Comparison of ENCODE assay signal across 8 cellular contexts in genomic region chr7:98879989-98880337, GRCh38. TPM values are rescaled to one million over a fixed set of nuclear protein-coding genes. Genes with fewer than 3 reads are reported as not detected.
A peak's percentile ranks its signal among the peaks of the same experiment; 100 is the strongest.
DNase-seq lines count a peak whose midpoint lies in the region; ATAC-seq, FAIRE-seq and TF ChIP-seq lines count a peak whose summit lies in the region.

No MANE protein-coding gene starts in this region.

- no peaks in the 10 kb centered on the region for H3K9me3 Mint-ChIP-seq in WTC11

- CTCF ChIA-PET in WTC11 (lab: Charles Lee): interaction anchor here (0.6 to 1.5 kb wide), 4 partner anchors 9 to 46 kb away, joined by 3 to 5 read pairs (median 4); no protein-coding TSS in a partner anchor

- TF ChIP-seq CTCF in HFF-Myc (IDR thresholded peaks at IDR 0.05; ENCODE audit: low read depth, low read length, missing control alignments): no peak
- no peak for TF ChIP-seq CTCF in WTC11 (IDR thresholded peaks at IDR 0.05)
- no peak for TF ChIP-seq CTCF in gastroesophageal sphincter (IDR thresholded peaks at IDR 0.05)
- no peak for TF ChIP-seq CTCF in D721Med (IDR thresholded peaks at IDR 0.05; ENCODE audit: insufficient read depth, missing control alignments)

- H3K27me3 ChIP-seq in gastroesophageal sphincter: peaks cover 9% of the 10 kb centered on the region

- ATAC-seq in WTC11: no peak
- no peak for ATAC-seq in gastroesophageal sphincter

- no peaks in the 10 kb centered on the region for H3K9me3 ChIP-seq in gastroesophageal sphincter

- TF ChIP-seq POLR2A in gastroesophageal sphincter (IDR thresholded peaks at IDR 0.05): no peak

- H3K27ac Mint-ChIP-seq in WTC11: no peak overlapping the region

- no peak for FAIRE-seq in D721Med (lab: Jason Lieb, UNC)

- H3K4me3 ChIP-seq in HFF-Myc (replicated peaks; ENCODE audit: low read depth, low read length) (peak overlapping the region; percentile 95), gastroesophageal sphincter (peak overlapping the region; percentile 86 to 100), skin epidermis (peak overlapping the region; percentile 76 to 99 (median 93))

- WGBS in gastroesophageal sphincter (ENCODE audit: low coverage in 1 of 2), 2 donors: 51% methylated on average over 9 of the region's 9 CpGs; no CpG with 5 or more reads in 1 of the 2 donors

- peaks cover 0 to 26% (median 5%) of the 10 kb centered on the region in 3 donors for H3K4me1 ChIP-seq in gastroesophageal sphincter

- H3K4me1 Mint-ChIP-seq in WTC11: peaks cover 14% of the 10 kb centered on the region

- no peak for TF ChIP-seq EP300 in gastroesophageal sphincter (IDR thresholded peaks at IDR 0.05)

- H3K4me3 Mint-ChIP-seq in WTC11: peak overlapping the region; percentile 81

- peaks cover 0 to 40% of the 10 kb centered on the region in 2 donors for H3K36me3 ChIP-seq in gastroesophageal sphincter

- no peak overlapping the region for H3K27ac ChIP-seq in gastroesophageal sphincter
- peak overlapping the region in 16 of 21 experiments; percentile 33 to 100 (median 99) for H3K27ac ChIP-seq in skin epidermis

- peaks cover 6% of the 10 kb centered on the region for H3K27me3 Mint-ChIP-seq in WTC11 (ENCODE audit: low read depth)

- POLR2A ChIA-PET in WTC11 (lab: Charles Lee): no interaction called here

- peaks cover 34% of the 10 kb centered on the region for H3K36me3 Mint-ChIP-seq in WTC11

- DNase-seq in HFF-Myc (ENCODE audit: extremely low read depth, low read depth): no peak
- no peak for DNase-seq in WTC11 (ENCODE audit: low spot score)
- DNase-seq in activated CD8-positive, alpha-beta memory T cell treated with anti-CD3 and anti-CD28 coated beads, Interleukin-2, amount 50 U/mL, for 4 hours: no peak
- no peak for DNase-seq in hippocampal formation (lab: John Stamatoyannopoulos, UW)
- no peak for DNase-seq in C1 segment of cervical spinal cord (lab: John Stamatoyannopoulos, UW)
- DNase-seq in D721Med (ENCODE audit: insufficient read length, low spot score): no peak

TF ChIP-seq in WTC11, 78 proteins besides CTCF, POLR2A, EP300 and RAD21:
- TF ChIP-seq NFATC4 (CRISPR knock-in tag; IDR thresholded peaks at IDR 0.05) (no peak), TEAD4 (CRISPR knock-in tag; IDR thresholded peaks at IDR 0.05) (no peak), ZNF281 (CRISPR knock-in tag; IDR thresholded peaks at IDR 0.05) (no peak), SMAD3 (CRISPR knock-in tag; IDR thresholded peaks at IDR 0.05; ENCODE audit: borderline replicate concordance) (no peak), USF2 (CRISPR knock-in tag; IDR thresholded peaks at IDR 0.05) (no peak), ZNF671 (CRISPR knock-in tag; IDR thresholded peaks at IDR 0.05) (no peak), AFF4 (CRISPR knock-in tag; IDR thresholded peaks at IDR 0.05; ENCODE audit: borderline replicate concordance) (no peak), NFYB (CRISPR knock-in tag; conservative IDR thresholded peaks at IDR 0.05; ENCODE audit: low read depth) (no peak), ZBTB21 (CRISPR knock-in tag; IDR thresholded peaks at IDR 0.05; ENCODE audit: borderline replicate concordance) (no peak), ELF4 (CRISPR knock-in tag; IDR thresholded peaks at IDR 0.05; ENCODE audit: low read depth) (no peak), MYBL2 (CRISPR knock-in tag; IDR thresholded peaks at IDR 0.05) (no peak), PRRX2 (CRISPR knock-in tag; IDR thresholded peaks at IDR 0.05) (no peak), FOXP1 (CRISPR knock-in tag; IDR thresholded peaks at IDR 0.05; ENCODE audit: borderline replicate concordance) (no peak)

RNA-seq across cellular contexts. Expression of gene TRRAP, which starts 1.6 kb away (rescaled TPM):
- 46.5 to 47.6 TPM (median 47.5 TPM) in 3 replicates for total RNA-seq in WTC11 (2021)
- total RNA-seq in gastroesophageal sphincter: 10 to 100 TPM; 19.1 to 34.8 (median 28.4) TPM

RNA-seq across cellular contexts. Expression of gene TMEM130, which starts 10.1 kb away (rescaled TPM):
- total RNA-seq in WTC11 (2021) (1.9 to 3.3 TPM (median 3.2 TPM) in 3 replicates), gastroesophageal sphincter (1 to 10 TPM in 2 of 4 donors, under 1 TPM in 2; 0.15 to 4.8 (median 1.2) TPM)

Comparison
In these comparisons a context has a peak if more than half of its experiments do, and no peak if none do; other contexts are left out.
1. H3K27ac ChIP-seq: peak in skin epidermis (16 of 21); none in gastroesophageal sphincter (0 of 4).
2. Peak in every context shown above with its lines, with median percentiles within 50 percentile points of each other: H3K4me3 ChIP-seq.